25 cellular contexts compared by ENCODE assay signal in genomic region chr17:5809580-5810188, GRCh38.
DNase-seq lines count a peak whose midpoint lies in the region; FAIRE-seq and TF ChIP-seq lines count a peak whose summit lies in the region.
"Had no signal": no experiment of that assay in that cellular context is flagged by ENCODE, and none has a peak within 500 bp of the region (broad histone marks: within the 10 kb centered on the region; RNA-seq: fewer than 3 reads in every experiment).

No MANE protein-coding gene starts in this region.

- H3K4me2 ChIP-seq in H1 (ENCODE audit: insufficient read depth in 1 of 2, low read depth in 2 of 2, low read length in 2 of 2) (no peak overlapping the region), neural progenitor cell (no peak overlapping the region), MM.1S (ENCODE audit: low read depth, low read length) (no peak overlapping the region)

- no peak overlapping the region for H3K27ac ChIP-seq in HEK293 (ENCODE audit: extremely low read depth, low read depth, low read length)
- no peak overlapping the region for H3K27ac ChIP-seq in H1 (ENCODE audit: low read depth, low read length)
- no peak overlapping the region for H3K27ac ChIP-seq in neural progenitor cell
- no peak overlapping the region for H3K27ac ChIP-seq in MM.1S (ENCODE audit: low read length)
- H3K27ac ChIP-seq in prostate gland, result no peak overlapping the region
- H3K27ac ChIP-seq: Peyer's patch had no signal

- no peaks in the 10 kb centered on the region for H3K79me2 ChIP-seq in H1 (ENCODE audit: control insufficient read depth in 1 of 2, insufficient read depth in 2 of 2, low read length in 2 of 2)
- H3K79me2 ChIP-seq in neural progenitor cell (ENCODE audit: low read depth), result no peaks in the 10 kb centered on the region
- H3K79me2 ChIP-seq in MM.1S (ENCODE audit: low read length), result no peaks in the 10 kb centered on the region

- no peak overlapping the region for H3K4ac ChIP-seq in H1 (replicated peaks; ENCODE audit: insufficient read length, low read depth, low read length)

- H3K27me3 Mint-ChIP-seq in neural progenitor cell (ENCODE audit: insufficient read depth, low read depth), result peaks cover 7% of the 10 kb centered on the region

- no peak for TF ChIP-seq RAD21 in H1 (IDR thresholded peaks at IDR 0.05 in 1 of 2, conservative IDR thresholded peaks at IDR 0.05 in 1 of 2; ENCODE audit: low read depth in 2 of 2, low read length in 2 of 2)

- CTCF ChIA-PET in HEK293 (lab: Yijun Ruan, JAX) (interaction anchor here (0.6 kb wide), 2 partner anchors 75 to 259 kb away, joined by 3 to 4 read pairs; no protein-coding TSS in a partner anchor), H1 (lab: Charles Lee; ENCODE audit: partially characterized antibody) (interaction anchor here (1.5 to 5.1 kb wide), 2 partner anchors 13 to 15 kb away, joined by 3 to 18 read pairs; no protein-coding TSS in a partner anchor)

- H3K27me3 ChIP-seq in H1 (replicated peaks in 1 of 4; ENCODE audit: control insufficient read depth in 3 of 4, extremely low read depth in 1 of 4, insufficient read depth in 3 of 4, low read length in 3 of 4), result no peaks in the 10 kb centered on the region
- no peaks in the 10 kb centered on the region for H3K27me3 ChIP-seq in neural progenitor cell
- no peaks in the 10 kb centered on the region for H3K27me3 ChIP-seq in MM.1S (replicated peaks; ENCODE audit: insufficient read depth, low read length)
- H3K27me3 ChIP-seq in prostate gland (replicated peaks; ENCODE audit: insufficient read depth), result no peaks in the 10 kb centered on the region
- H3K27me3 ChIP-seq: Peyer's patch had no signal

- no peak overlapping the region for H2BK12ac ChIP-seq in H1 (ENCODE audit: low read depth, low read length)

- TF ChIP-seq POLR2A in H1 (IDR thresholded peaks at IDR 0.05; ENCODE audit: control extremely low read depth in 1 of 2, low read depth in 2 of 2, low read length in 2 of 2) (no peak), prostate gland (IDR thresholded peaks at IDR 0.05) (no peak)

- no peaks in the 10 kb centered on the region for H3K4me1 ChIP-seq in HEK293 (ENCODE audit: control insufficient read depth, insufficient read depth, low read length)
- peaks cover 0 to 6% (median 2%) of the 10 kb centered on the region in 4 experiments; a peak in 4 of 7 replicates for H3K4me1 ChIP-seq in H1 (replicated peaks in 1 of 4; ENCODE audit: control insufficient read depth in 3 of 4, insufficient read depth in 4 of 4, low read length in 3 of 4)
- H3K4me1 ChIP-seq in neural progenitor cell, result peaks cover 9% of the 10 kb centered on the region
- H3K4me1 ChIP-seq in MM.1S (ENCODE audit: low read length), result no peaks in the 10 kb centered on the region
- H3K4me1 ChIP-seq in prostate gland (replicated peaks), result no peaks in the 10 kb centered on the region
- H3K4me1 ChIP-seq: Peyer's patch had no signal

- FAIRE-seq in H1 (lab: Jason Lieb, UNC), result no peak

- H3K36me3 Mint-ChIP-seq in neural progenitor cell, result peaks cover 2% of the 10 kb centered on the region
- H3K36me3 Mint-ChIP-seq: CD8-positive, alpha-beta T cell had no signal

- POLR2A ChIA-PET in HEK293 (lab: Yijun Ruan, JAX) (no interaction called here), H1 (lab: Charles Lee; ENCODE audit: partially characterized antibody) (no interaction called here)

- WGBS in H1 (ENCODE audit: extremely low coverage in 1 of 2, insufficient coverage in 1 of 2, insufficient read length in 1 of 2, insufficient replicate concordance in 2 of 2, low coverage in 1 of 2, low lambda C conversion rate in 2 of 2, missing lambda C conversion rate in 1 of 2), 2 experiments, result 92% methylated on average over 3 of the region's 3 CpGs; no CpG with 5 or more reads in 1 of the 2 experiments
- 81% methylated on average over 3 of the region's 3 CpGs for WGBS in prostate gland

- no peak overlapping the region for H3K4me3 Mint-ChIP-seq in neural progenitor cell
- H3K4me3 Mint-ChIP-seq: CD8-positive, alpha-beta T cell; HFFc6 had no signal

- H4K91ac ChIP-seq in H1 (replicated peaks; ENCODE audit: insufficient read length, low read length), result no peak overlapping the region

- H2AFZ ChIP-seq in H1 (ENCODE audit: low read length) (no peak overlapping the region), neural progenitor cell (replicated peaks) (no peak overlapping the region), MM.1S (ENCODE audit: low read length) (no peak overlapping the region)

- H3K23ac ChIP-seq in H1 (ENCODE audit: insufficient read length), result no peak overlapping the region

- peak; percentile 21 for DNase-seq in DMS53 (lab: John Stamatoyannopoulos, UW)
- DNase-seq in DMS53 treated with DMSO at 0.1 percent for 48 hours (lab: John Stamatoyannopoulos, UW; ENCODE audit: unreplicated experiment), result no peak
- no peak for DNase-seq in H1 (ENCODE audit: low read depth in 1 of 2, low spot score in 2 of 2)
- peak; percentile 36 for DNase-seq in neural progenitor cell (ENCODE audit: low spot score)
- no peak for DNase-seq in MM.1S
- DNase-seq in NCI-H187 treated with DMSO at 0.1 percent for 48 hours (lab: John Stamatoyannopoulos, UW), result no peak
- DNase-seq in prostate gland (ENCODE audit: low spot score), result no peak
- DNase-seq: 8988T; C1 segment of cervical spinal cord; Calu3; CD8-positive, alpha-beta T cell; DMS79; GOT3; HFFc6; KBM-7; NCI-H1092; NCI-H1436; NCI-H1930; NCI-H2227 treated with DMSO at 0.1 percent for 48 hours; NCI-H510A; NCI-H774; NK-92 treated with Interleukin-12 subunit alpha and Interleukin-12 subunit beta, amount 100 ng/mL, for 24 hours; Peyer's patch; T-helper 1 cell had no signal

- intact Hi-C loops in prostate gland (cut with DNase I), result no loop called here

- H3K18ac ChIP-seq in H1 (ENCODE audit: extremely low read depth, low read length), result no peak overlapping the region

- H3K27ac Mint-ChIP-seq in neural progenitor cell, result no peak overlapping the region
- H3K27ac Mint-ChIP-seq: CD8-positive, alpha-beta T cell; HFFc6 had no signal

- H2AK5ac ChIP-seq in H1 (ENCODE audit: low read depth, low read length), result no peak overlapping the region

- no peak for TF ChIP-seq CTCF in HEK293 (tag by site-specific recombination; IDR thresholded peaks at IDR 0.05)
- TF ChIP-seq CTCF in H1 (IDR thresholded peaks at IDR 0.05; ENCODE audit: control extremely low read depth in 1 of 3, insufficient read depth in 1 of 3, low read depth in 1 of 3, low read length in 3 of 3), result no peak
- no peak for TF ChIP-seq CTCF in neural progenitor cell (IDR thresholded peaks at IDR 0.05)
- TF ChIP-seq CTCF in MM.1S (IDR thresholded peaks at IDR 0.05; ENCODE audit: low read length), result no peak
- TF ChIP-seq CTCF in prostate gland (IDR thresholded peaks at IDR 0.05), result no peak

- H4K8ac ChIP-seq in H1 (ENCODE audit: extremely low read depth, insufficient read depth, low read length), result no peak overlapping the region

- H3K79me1 ChIP-seq in H1 (ENCODE audit: low read depth, low read length), result no peaks in the 10 kb centered on the region

- H3K4me3 ChIP-seq in HEK293 (ENCODE audit: low read depth, low read length) (no peak overlapping the region), H1 (ENCODE audit: extremely low read depth in 1 of 4, insufficient read depth in 2 of 4, low read depth in 3 of 4, low read length in 4 of 4) (no peak overlapping the region), neural progenitor cell (no peak overlapping the region), MM.1S (ENCODE audit: low read length) (no peak overlapping the region), prostate gland (no peak overlapping the region)
- H3K4me3 ChIP-seq: Peyer's patch had no signal

- H3F3A ChIP-seq in neural progenitor cell (ENCODE audit: low read depth) (peaks cover 8% of the 10 kb centered on the region), MM.1S (ENCODE audit: insufficient read depth, low read length) (no peaks in the 10 kb centered on the region)

- H3K9me2 ChIP-seq in MM.1S (replicated peaks; ENCODE audit: insufficient read depth, low read length), result no peaks in the 10 kb centered on the region

- H3K56ac ChIP-seq in H1 (replicated peaks; ENCODE audit: insufficient read length, low read depth, low read length), result no peak overlapping the region

- H3K9me3 Mint-ChIP-seq in neural progenitor cell, result peaks cover 47% of the 10 kb centered on the region

- peaks cover 6% of the 10 kb centered on the region for H3K4me1 Mint-ChIP-seq in neural progenitor cell

- no peak overlapping the region for H3K9ac ChIP-seq in H1 (replicated peaks in 1 of 4; ENCODE audit: extremely low read depth in 1 of 4, low read depth in 3 of 4, low read length in 3 of 4)
- H3K9ac ChIP-seq in neural progenitor cell, result no peak overlapping the region
- H3K9ac ChIP-seq in MM.1S (ENCODE audit: low read length), result no peak overlapping the region

- no peak overlapping the region for H3K14ac ChIP-seq in H1 (ENCODE audit: insufficient read length)

- H2BK5ac ChIP-seq in H1 (ENCODE audit: low read depth, low read length), result no peak overlapping the region

- peak in 1 of 2 experiments; percentile 72; a peak in 1 of 3 replicates for TF ChIP-seq EP300 in H1 (IDR thresholded peaks at IDR 0.05; ENCODE audit: borderline replicate concordance in 1 of 2, low read depth in 2 of 2, low read length in 2 of 2)

- no peak overlapping the region for H2BK15ac ChIP-seq in H1 (ENCODE audit: low read length)

- H3K36me3 ChIP-seq in HEK293 (ENCODE audit: control insufficient read depth in 2 of 2, insufficient read depth in 1 of 2, low read length in 2 of 2) (no peaks in the 10 kb centered on the region), H1 (ENCODE audit: control insufficient read depth in 2 of 4, insufficient read depth in 4 of 4, low read length in 3 of 4) (no peaks in the 10 kb centered on the region), neural progenitor cell (no peaks in the 10 kb centered on the region), MM.1S (replicated peaks; ENCODE audit: insufficient read depth, low read length) (no peaks in the 10 kb centered on the region), prostate gland (no peaks in the 10 kb centered on the region)
- H3K36me3 ChIP-seq: Peyer's patch had no signal

- no peak overlapping the region for H4K5ac ChIP-seq in H1 (ENCODE audit: insufficient read length, low read depth, low read length)

- H2BK20ac ChIP-seq in H1 (ENCODE audit: low read length), result no peak overlapping the region

- H3K9me3 ChIP-seq in HEK293 (ENCODE audit: control insufficient read depth, insufficient read depth, low read depth, low read length) (no peaks in the 10 kb centered on the region), H1 (ENCODE audit: insufficient read depth in 2 of 2, low read depth in 1 of 2, low read length in 1 of 2) (peaks cover 29 to 30% of the 10 kb centered on the region in 2 experiments), neural progenitor cell (ENCODE audit: low read depth) (peaks cover 8% of the 10 kb centered on the region), MM.1S (replicated peaks; ENCODE audit: insufficient read depth, low read length) (no peaks in the 10 kb centered on the region), prostate gland (no peaks in the 10 kb centered on the region)

- H2BK120ac ChIP-seq in H1 (replicated peaks; ENCODE audit: low read depth, low read length), result no peak overlapping the region

- H4K20me1 ChIP-seq in H1 (replicated peaks in 1 of 2; ENCODE audit: control insufficient read depth in 1 of 2, insufficient read depth in 2 of 2, low read length in 2 of 2) (no peaks in the 10 kb centered on the region), neural progenitor cell (ENCODE audit: low read depth) (no peaks in the 10 kb centered on the region), MM.1S (ENCODE audit: insufficient read depth, low read length) (no peaks in the 10 kb centered on the region)

- no peaks in the 10 kb centered on the region for H3K23me2 ChIP-seq in H1 (ENCODE audit: low read depth, low read length)

Comparison
In these comparisons a context has a peak if more than half of its experiments do, and no peak if none do; other contexts are left out.
1. DNase-seq: peak in DMS53 (single experiment) and neural progenitor cell (single experiment); none in DMS53 treated with DMSO at 0.1 percent for 48 hours (single experiment), H1 (0 of 2), MM.1S (single experiment), NCI-H187 treated with DMSO at 0.1 percent for 48 hours (single experiment) and prostate gland (single experiment).